24 cellular contexts compared by ENCODE assay signal in the genomic region with DNA sequence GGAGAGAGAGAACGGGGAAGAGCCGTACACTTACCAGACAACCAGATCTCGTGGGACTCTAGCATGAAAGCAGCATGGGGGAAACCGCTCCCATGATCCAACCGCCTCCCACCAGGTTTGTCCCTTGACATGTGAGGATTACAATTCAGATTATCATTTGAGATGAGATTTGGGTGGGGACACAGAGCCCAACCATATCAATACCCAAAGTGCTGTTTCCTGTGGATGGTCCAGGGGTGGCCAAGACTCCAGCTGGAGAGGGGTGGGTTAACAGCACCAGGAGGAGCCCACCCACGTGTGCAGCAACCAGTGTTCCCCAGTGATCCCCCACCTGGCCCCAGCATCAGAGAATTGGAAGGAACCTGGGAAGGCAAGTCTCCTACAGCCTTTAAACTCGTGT.
"Had no signal": no experiment of that assay in that cellular context is flagged by ENCODE, and none has a peak within 500 bp of the region (broad histone marks: within the 10 kb centered on the region; RNA-seq: fewer than 3 reads in every experiment).

No MANE protein-coding gene starts in this region.

- H3K27me3 ChIP-seq: neural progenitor cell, right atrium auricular region, sigmoid colon, thyroid gland, vagina had no signal

- H3K4me3 ChIP-seq: coronary artery, neural progenitor cell, prostate gland, right atrium auricular region, sigmoid colon, thyroid gland, vagina had no signal

- H3K4me1 Mint-ChIP-seq: immature natural killer cell; naive thymus-derived CD4-positive, alpha-beta T cell; nephron had no signal

- H3K4me1 ChIP-seq: neural progenitor cell, parathyroid adenoma, prostate gland, thyroid gland, vagina had no signal

- H3K27ac Mint-ChIP-seq: immature natural killer cell; naive thymus-derived CD4-positive, alpha-beta T cell; nephron; neural progenitor cell; stimulated activated memory B cell treated with anti-CD40 and anti-IgM and Interleukin-4, amounts not matched to agents 10 μg/mL and 1 μg/mL and 100 μg/mL, for 72 hours had no signal

- ATAC-seq: naive thymus-derived CD4-positive, alpha-beta T cell; stimulated activated memory B cell treated with anti-CD40 and anti-IgM and Interleukin-4, amounts not matched to agents 10 μg/mL and 1 μg/mL and 100 μg/mL, for 72 hours; stimulated activated naive CD8-positive, alpha-beta T cell treated with anti-CD3 and anti-CD28 coated beads, Interleukin-15, Interleukin-2, amounts not matched to agents 100 U/mL and 50 U/mL, for 24 hours had no signal

- H3K4me3 Mint-ChIP-seq: immature natural killer cell; naive thymus-derived CD4-positive, alpha-beta T cell; nephron; neural progenitor cell; stimulated activated memory B cell treated with anti-CD40 and anti-IgM and Interleukin-4, amounts not matched to agents 10 μg/mL and 1 μg/mL and 100 μg/mL, for 72 hours had no signal

- H3K36me3 ChIP-seq: prostate gland, thyroid gland had no signal

- H3K27ac ChIP-seq: neural progenitor cell, parathyroid adenoma, prostate gland, thyroid gland had no signal

- H3K9me3 ChIP-seq: prostate gland, right atrium auricular region, thyroid gland, vagina had no signal

- H3K9me3 Mint-ChIP-seq: immature natural killer cell; stimulated activated memory B cell treated with anti-CD40 and anti-IgM and Interleukin-4, amounts not matched to agents 10 μg/mL and 1 μg/mL and 100 μg/mL, for 72 hours had no signal

- DNase-seq: dermis blood vessel endothelial cell; effector memory CD4-positive, alpha-beta T cell; erythroblast; hypothalamus; immature natural killer cell; islet precursor cell; kidney glomerular epithelial cell; mammary epithelial cell; mesendoderm; midbrain; naive thymus-derived CD4-positive, alpha-beta T cell; sigmoid colon; stimulated activated CD4-positive, alpha-beta T cell treated with anti-CD3 and anti-CD28 coated beads, Interleukin-4, amount 100 ng/mL, for 4 hours; stimulated activated naive CD8-positive, alpha-beta T cell treated with anti-CD3 and anti-CD28 coated beads, Interleukin-15, Interleukin-2, amounts not matched to agents 100 U/mL and 50 U/mL, for 24 hours; thyroid gland; trophoblast cell had no signal

- H3K27me3 Mint-ChIP-seq: naive thymus-derived CD4-positive, alpha-beta T cell; stimulated activated memory B cell treated with anti-CD40 and anti-IgM and Interleukin-4, amounts not matched to agents 10 μg/mL and 1 μg/mL and 100 μg/mL, for 72 hours had no signal
